ENCODE assay signal across 8 cellular contexts in genomic region chr6:31737315-31738047, GRCh38.
A peak's percentile ranks its signal among the peaks of the same experiment; 100 is the strongest.
DNase-seq lines count a peak whose midpoint lies in the region; TF ChIP-seq lines count a peak whose summit lies in the region.

No MANE protein-coding gene starts in this region.

- peaks cover 4% of the 10 kb centered on the region for H3K9me3 ChIP-seq in WERI-Rb-1 (ENCODE audit: severe bottlenecking)
- H3K9me3 ChIP-seq in iPS-15b (ENCODE audit: control insufficient read depth, insufficient read depth, low read length): no peaks in the 10 kb centered on the region

- H3K9ac ChIP-seq in iPS-15b (ENCODE audit: low read depth, low read length): no peak overlapping the region

- DNase-seq in COLO668 (lab: John Stamatoyannopoulos, UW; ENCODE audit: unreplicated experiment) (peak; percentile 63), LNCaP clone FGC (ENCODE audit: low read depth) (no peak), WERI-Rb-1 (peak; percentile 62), substantia nigra (lab: John Stamatoyannopoulos, UW) (peak in 1 of 49 donors; percentile 10), superior temporal gyrus (ENCODE audit: extremely low spot score) (no peak), midbrain (lab: John Stamatoyannopoulos, UW) (no peak)
- no peak for DNase-seq in activated effector memory CD4-positive, alpha-beta T cell treated with Interleukin-2 at 50 U/mL for 16 hours

- peak overlapping the region; percentile 77 for H3K4me3 ChIP-seq in LNCaP clone FGC (ENCODE audit: low read depth, low read length)
- no peak overlapping the region for H3K4me3 ChIP-seq in WERI-Rb-1 (ENCODE audit: low read depth, low read length)
- peak overlapping the region; percentile 31 for H3K4me3 ChIP-seq in iPS-15b (ENCODE audit: low read depth, low read length)

- no peaks in the 10 kb centered on the region for H3K27me3 ChIP-seq in WERI-Rb-1 (ENCODE audit: insufficient read depth, low read depth, severe bottlenecking)
- no peaks in the 10 kb centered on the region for H3K27me3 ChIP-seq in iPS-15b (ENCODE audit: control insufficient read depth, insufficient read depth, low read length)

- H3K36me3 ChIP-seq in WERI-Rb-1 (peaks cover 22% of the 10 kb centered on the region), iPS-15b (ENCODE audit: control insufficient read depth, insufficient read depth, low read length) (peaks cover 17% of the 10 kb centered on the region)

- H3K4me1 ChIP-seq in iPS-15b (ENCODE audit: control insufficient read depth, insufficient read depth, low read length): peaks cover 19% of the 10 kb centered on the region

- TF ChIP-seq CTCF in LNCaP clone FGC (IDR thresholded peaks at IDR 0.05; ENCODE audit: control insufficient read depth, extremely low read depth, insufficient read depth): no peak
- no peak for TF ChIP-seq CTCF in WERI-Rb-1 (IDR thresholded peaks at IDR 0.05; ENCODE audit: low read depth, low read length)

- H3K27ac ChIP-seq in WERI-Rb-1 (peak overlapping the region; percentile 61), substantia nigra (ENCODE audit: low read depth, low read length, poor library complexity, severe bottlenecking) (peak overlapping the region; percentile 2)

Comparison
In these comparisons a context has a peak if more than half of its experiments do, and no peak if none do; other contexts are left out.
1. DNase-seq: peak in COLO668 (single experiment) and WERI-Rb-1 (single experiment); none in LNCaP clone FGC (single experiment), superior temporal gyrus (single experiment), midbrain (single experiment) and activated effector memory CD4-positive, alpha-beta T cell treated with Interleukin-2 at 50 U/mL for 16 hours (single experiment).